ENCODE assay signal across 16 cellular contexts in genomic region chr2:109124982-109125594, GRCh38. TPM values are rescaled to one million over a fixed set of nuclear protein-coding genes. Genes with fewer than 3 reads are reported as not detected.
DNase-seq lines count a peak whose midpoint lies in the region; ATAC-seq, FAIRE-seq and TF ChIP-seq lines count a peak whose summit lies in the region.
"Had no signal": no experiment of that assay in that cellular context is flagged by ENCODE, and none has a peak within 500 bp of the region (broad histone marks: within the 10 kb centered on the region; RNA-seq: fewer than 3 reads in every experiment).

No MANE protein-coding gene starts in this region.

- TF ChIP-seq EP300 in Ishikawa (IDR thresholded peaks at IDR 0.05; ENCODE audit: borderline replicate concordance), result no peak

- no peaks in the 10 kb centered on the region for H3K9me3 Mint-ChIP-seq in activated CD4-positive, alpha-beta T cell treated with anti-CD3 and anti-CD28 coated beads for 36 hours (ENCODE audit: low read depth)
- no peaks in the 10 kb centered on the region for H3K9me3 Mint-ChIP-seq in activated CD4-positive, alpha-beta T cell treated with anti-CD3 and anti-CD28 coated beads, Interleukin-2, amount 10 ng/mL, durations not matched to agents 7 days and 5 days
- no peaks in the 10 kb centered on the region for H3K9me3 Mint-ChIP-seq in astrocyte (ENCODE audit: unreplicated experiment)
- H3K9me3 Mint-ChIP-seq: central memory CD8-positive, alpha-beta T cell; naive thymus-derived CD4-positive, alpha-beta T cell had no signal

- no peak overlapping the region for H3K4me3 ChIP-seq in astrocyte (ENCODE audit: insufficient read depth, low read depth, low read length)
- H3K4me3 ChIP-seq: skin epidermis, upper lobe of left lung had no signal

- intact Hi-C loops in activated CD4-positive, alpha-beta T cell treated with anti-CD3 and anti-CD28 coated beads for 36 hours (cut with DNase I, micrococcal nuclease), result loop anchor here (5.0 kb wide), 6 partner anchors 87 to 487 kb away; partner anchors contain the start of genes SEPTIN10 (in 1 of the 2) and SOWAHC (in 1 of the 2)
- intact Hi-C loops in left colon (cut with DNase I, micrococcal nuclease), result loop anchor here (5.0 kb wide), 2 partner anchors 377 to 382 kb away; no protein-coding TSS in a partner anchor

- peaks cover 8% of the 10 kb centered on the region for H3K27me3 Mint-ChIP-seq in activated CD4-positive, alpha-beta T cell treated with anti-CD3 and anti-CD28 coated beads for 36 hours
- H3K27me3 Mint-ChIP-seq in activated CD4-positive, alpha-beta T cell treated with anti-CD3 and anti-CD28 coated beads, Interleukin-2, amount 10 ng/mL, durations not matched to agents 7 days and 5 days, result peaks cover 31% of the 10 kb centered on the region
- H3K27me3 Mint-ChIP-seq in astrocyte (ENCODE audit: low read depth, unreplicated experiment), result peaks cover 16% of the 10 kb centered on the region

- no peak for TF ChIP-seq CTCF in astrocyte (IDR thresholded peaks at IDR 0.05; ENCODE audit: insufficient read depth, low read depth, low read length)

- H3K36me3 ChIP-seq in astrocyte (ENCODE audit: insufficient read depth, low read length), result no peaks in the 10 kb centered on the region
- H3K36me3 ChIP-seq: upper lobe of left lung had no signal

- peaks cover 14% of the 10 kb centered on the region for H3K27me3 ChIP-seq in astrocyte (ENCODE audit: insufficient read depth, low read length)

- no peaks in the 10 kb centered on the region for H3K9me3 ChIP-seq in astrocyte (ENCODE audit: insufficient read depth, low read depth, low read length)
- H3K9me3 ChIP-seq: upper lobe of left lung had no signal

- no peak for TF ChIP-seq RAD21 in Ishikawa (IDR thresholded peaks at IDR 0.05; ENCODE audit: low read depth)

- H3K4me1 Mint-ChIP-seq in activated CD4-positive, alpha-beta T cell treated with anti-CD3 and anti-CD28 coated beads for 36 hours, result peaks cover 23% of the 10 kb centered on the region
- H3K4me1 Mint-ChIP-seq in activated CD4-positive, alpha-beta T cell treated with anti-CD3 and anti-CD28 coated beads, Interleukin-2, amount 10 ng/mL, durations not matched to agents 7 days and 5 days, result peaks cover 21% of the 10 kb centered on the region
- peaks cover 27% of the 10 kb centered on the region for H3K4me1 Mint-ChIP-seq in astrocyte (ENCODE audit: low read depth, unreplicated experiment)

- peaks cover under 1% of the 10 kb centered on the region for H4K20me1 ChIP-seq in astrocyte (ENCODE audit: insufficient read depth, low read length)

- peaks cover 8% of the 10 kb centered on the region for H3K79me2 ChIP-seq in astrocyte (ENCODE audit: insufficient read depth, low read length)

- peaks cover 2% of the 10 kb centered on the region for H3K36me3 Mint-ChIP-seq in activated CD4-positive, alpha-beta T cell treated with anti-CD3 and anti-CD28 coated beads for 36 hours (ENCODE audit: low read depth)
- H3K36me3 Mint-ChIP-seq in activated CD4-positive, alpha-beta T cell treated with anti-CD3 and anti-CD28 coated beads, Interleukin-2, amount 10 ng/mL, durations not matched to agents 7 days and 5 days (ENCODE audit: low read depth), result no peaks in the 10 kb centered on the region
- no peaks in the 10 kb centered on the region for H3K36me3 Mint-ChIP-seq in astrocyte (ENCODE audit: low read depth, unreplicated experiment)
- H3K36me3 Mint-ChIP-seq: naive thymus-derived CD4-positive, alpha-beta T cell had no signal

- POLR2A ChIA-PET in activated CD4-positive, alpha-beta T cell treated with anti-CD3 and anti-CD28 coated beads for 36 hours (lab: Charles Lee), result no interaction called here
- POLR2A ChIA-PET in activated CD4-positive, alpha-beta T cell treated with anti-CD3 and anti-CD28 coated beads, Interleukin-2, amount 10 ng/mL, durations not matched to agents 7 days and 5 days (lab: Charles Lee), result no interaction called here

- peak; percentile 29 for DNase-seq in activated CD4-positive, alpha-beta T cell treated with anti-CD3 and anti-CD28 coated beads for 36 hours
- no peak for DNase-seq in activated CD4-positive, alpha-beta T cell treated with anti-CD3 and anti-CD28 coated beads, Interleukin-2, amount 10 ng/mL, durations not matched to agents 7 days and 5 days
- DNase-seq in astrocyte (ENCODE audit: low read depth) (no peak), renal cortical epithelial cell (ENCODE audit: low read depth) (peak; percentile 19), EL (no peak), NCI-H1436 (lab: John Stamatoyannopoulos, UW) (no peak), left colon (no peak)
- DNase-seq: erythroblast; naive thymus-derived CD4-positive, alpha-beta T cell; Right ventricle myocardium superior had no signal

- no peak overlapping the region for H3K27ac Mint-ChIP-seq in activated CD4-positive, alpha-beta T cell treated with anti-CD3 and anti-CD28 coated beads for 36 hours
- H3K27ac Mint-ChIP-seq in activated CD4-positive, alpha-beta T cell treated with anti-CD3 and anti-CD28 coated beads, Interleukin-2, amount 10 ng/mL, durations not matched to agents 7 days and 5 days, result no peak overlapping the region
- peak overlapping the region; percentile 97 for H3K27ac Mint-ChIP-seq in astrocyte (ENCODE audit: unreplicated experiment)
- H3K27ac Mint-ChIP-seq: B cell had no signal

- no peak for FAIRE-seq in astrocyte (lab: Jason Lieb, UNC)

- ATAC-seq in activated CD4-positive, alpha-beta T cell treated with anti-CD3 and anti-CD28 coated beads for 36 hours, result no peak
- ATAC-seq in left colon, result no peak
- ATAC-seq: activated CD4-positive, CD25-positive, alpha-beta regulatory T cell treated with anti-CD3 and anti-CD28 coated beads, Interleukin-2, amount 50 U/mL, for 24 hours; naive thymus-derived CD4-positive, alpha-beta T cell had no signal

- H3K4me1 ChIP-seq in astrocyte (ENCODE audit: insufficient read depth, low read length), result peaks cover 25% of the 10 kb centered on the region

- H3K27ac ChIP-seq in astrocyte (ENCODE audit: low read depth, low read length), result peak overlapping the region; percentile 76
- H3K27ac ChIP-seq: upper lobe of left lung had no signal

- H3K9ac ChIP-seq in astrocyte (ENCODE audit: low read length), result peak overlapping the region; percentile 32

- peak overlapping the region; percentile 78 for H3K4me2 ChIP-seq in astrocyte (ENCODE audit: low read length)

- H2AFZ ChIP-seq in astrocyte (ENCODE audit: low read depth, low read length), result no peak overlapping the region

- no peak overlapping the region for H3K4me3 Mint-ChIP-seq in activated CD4-positive, alpha-beta T cell treated with anti-CD3 and anti-CD28 coated beads for 36 hours
- no peak overlapping the region for H3K4me3 Mint-ChIP-seq in activated CD4-positive, alpha-beta T cell treated with anti-CD3 and anti-CD28 coated beads, Interleukin-2, amount 10 ng/mL, durations not matched to agents 7 days and 5 days
- H3K4me3 Mint-ChIP-seq in astrocyte (ENCODE audit: unreplicated experiment), result peak overlapping the region; percentile 68
- H3K4me3 Mint-ChIP-seq: B cell; central memory CD8-positive, alpha-beta T cell had no signal

- CTCF ChIA-PET in activated CD4-positive, alpha-beta T cell treated with anti-CD3 and anti-CD28 coated beads for 36 hours (lab: Charles Lee), result interaction anchor here (0.7 to 1.0 kb wide), 4 partner anchors 9 to 587 kb away, joined by 3 to 4 read pairs (median 3); no protein-coding TSS in a partner anchor
- CTCF ChIA-PET in activated CD4-positive, alpha-beta T cell treated with anti-CD3 and anti-CD28 coated beads, Interleukin-2, amount 10 ng/mL, durations not matched to agents 7 days and 5 days (lab: Charles Lee), result no interaction called here

TF ChIP-seq in Ishikawa, 13 proteins besides CTCF, POLR2A, EP300 and RAD21:
- TF ChIP-seq NFIC (IDR thresholded peaks at IDR 0.05) (peak; percentile 71), YY1 (IDR thresholded peaks at IDR 0.05; ENCODE audit: low read depth) (no peak)

RNA-seq across cellular contexts. Expression of gene SH3RF3, which starts 3.9 kb away (rescaled TPM):
- 1 to 10 TPM; 1.4 TPM for total RNA-seq in activated CD4-positive, alpha-beta T cell treated with anti-CD3 and anti-CD28 coated beads for 36 hours
- total RNA-seq in activated CD4-positive, alpha-beta T cell treated with anti-CD3 and anti-CD28 coated beads, Interleukin-2, amount 10 ng/mL, durations not matched to agents 7 days and 5 days, result under 1 TPM; 0.08 to 0.17 TPM
- 7.2 and 7.3 TPM in 2 replicates for total RNA-seq in astrocyte
- under 0.01 and 0.40 TPM in 2 replicates for total RNA-seq in renal cortical epithelial cell
- 1 to 10 TPM; 1.3 to 2.7 TPM for total RNA-seq in left colon

Comparison
In these comparisons a context has a peak if more than half of its experiments do, and no peak if none do; other contexts are left out.
1. DNase-seq: peak in activated CD4-positive, alpha-beta T cell treated with anti-CD3 and anti-CD28 coated beads for 36 hours (single experiment) and renal cortical epithelial cell (single experiment); none in activated CD4-positive, alpha-beta T cell treated with anti-CD3 and anti-CD28 coated beads, Interleukin-2, amount 10 ng/mL, durations not matched to agents 7 days and 5 days (single experiment), astrocyte (single experiment), EL (single experiment), NCI-H1436 (single experiment) and left colon (0 of 2).